In genomic region chr9:35826071-35826701, GRCh38 we compare ENCODE assay signal across 8 cellular contexts. TPM values are rescaled to one million over a fixed set of nuclear protein-coding genes. Genes with fewer than 3 reads are reported as not detected.
DNase-seq lines count a peak whose midpoint lies in the region; ATAC-seq and FAIRE-seq lines count a peak whose summit lies in the region.

No MANE protein-coding gene starts in this region.

- no peaks in the 10 kb centered on the region for H3K36me3 ChIP-seq in trophoblast cell (ENCODE audit: control insufficient read depth in 1 of 2, insufficient read depth in 2 of 2, low read length in 2 of 2)

- no peak overlapping the region for H3K23ac ChIP-seq in trophoblast cell (ENCODE audit: low read length)

- H4K12ac ChIP-seq in trophoblast cell (ENCODE audit: low read depth, low read length), result no peak overlapping the region

- peaks cover 3% of the 10 kb centered on the region for H3K79me2 ChIP-seq in trophoblast cell (ENCODE audit: control insufficient read depth, insufficient read depth, low read length, poor library complexity)

- DNase-seq in AG08395 (ENCODE audit: low spot score) (peak; percentile 62), NCI-H226 (peak; percentile 24), foreskin melanocyte (peak; percentile 72), trophoblast cell (peak in 1 of 2 donors; percentile 74), posterior cingulate gyrus (no peak)
- peak; percentile 39 for DNase-seq in activated T-cell treated with anti-CD3 and anti-CD28 coated beads, Interleukin-2, amount 50 U/mL, for 1 hour

- H2AFZ ChIP-seq in trophoblast cell (ENCODE audit: insufficient read depth, low read length, poor library complexity), result peak overlapping the region; percentile 46

- H2AK5ac ChIP-seq in trophoblast cell (ENCODE audit: low read length), result no peak overlapping the region

- H3K27me3 ChIP-seq in trophoblast cell (ENCODE audit: insufficient read depth, low read length), result no peaks in the 10 kb centered on the region

- peak overlapping the region; percentile 19 for H2BK12ac ChIP-seq in trophoblast cell (ENCODE audit: low read length)

- H3K27ac ChIP-seq in trophoblast cell (ENCODE audit: low read depth, low read length), result no peak overlapping the region

- peak; percentile 43 for ATAC-seq in HG03135 (IDR thresholded peaks at IDR 0.05; ENCODE audit: unreplicated experiment)

- H3K18ac ChIP-seq in trophoblast cell (ENCODE audit: low read length), result no peak overlapping the region

- H3K79me1 ChIP-seq in trophoblast cell (ENCODE audit: low read length), result peaks cover 4% of the 10 kb centered on the region

- no peak overlapping the region for H4K91ac ChIP-seq in trophoblast cell (ENCODE audit: low read depth, low read length)

- H3K9me3 ChIP-seq in trophoblast cell (ENCODE audit: insufficient read depth, low read depth, low read length), result no peaks in the 10 kb centered on the region

- H3K4me2 ChIP-seq in trophoblast cell (ENCODE audit: low read length), result no peak overlapping the region

- H3K9ac ChIP-seq in trophoblast cell (ENCODE audit: low read length), result no peak overlapping the region

- no CpG with 5 or more reads among the region's 4 CpGs for WGBS in trophoblast cell (ENCODE audit: extremely low coverage, insufficient coverage, insufficient read length)

- H3K4ac ChIP-seq in trophoblast cell (ENCODE audit: low read depth, low read length), result no peak overlapping the region

- H4K8ac ChIP-seq in trophoblast cell (ENCODE audit: low read depth, low read length), result peak overlapping the region; percentile 31

- H3K4me1 ChIP-seq in trophoblast cell (ENCODE audit: control insufficient read depth in 1 of 2, insufficient read depth in 2 of 2, low read length in 2 of 2), result peaks cover 10 to 11% of the 10 kb centered on the region in 2 experiments

- intact Hi-C loops in posterior cingulate gyrus (cut with DNase I), result loop anchor here (2.0 to 5.0 kb wide), 3 partner anchors 34 to 94 kb away; partner anchors contain the start of genes CREB3, NPR2 and TLN1

- H2BK120ac ChIP-seq in trophoblast cell (ENCODE audit: insufficient read depth, low read length, poor library complexity), result peak overlapping the region; percentile 21

- H3K4me3 ChIP-seq in trophoblast cell (ENCODE audit: low read depth, low read length), result no peak overlapping the region

- H2BK5ac ChIP-seq in trophoblast cell (ENCODE audit: low read depth, low read length, poor library complexity), result no peak overlapping the region

- peak; percentile 42 for FAIRE-seq in G401.6 (lab: Jason Lieb, UNC)

- H3K14ac ChIP-seq in trophoblast cell (ENCODE audit: low read length), result no peak overlapping the region

RNA-seq across cellular contexts. Expression of gene FAM221B, which starts 2.3 kb away (rescaled TPM):
- polyA plus RNA-seq in trophoblast cell (2013), result not detected in 2 replicates

RNA-seq across cellular contexts. Expression of gene TMEM8B, which starts 2.8 kb away (rescaled TPM):
- polyA plus RNA-seq in trophoblast cell (2013), result 8.6 and 8.7 TPM in 2 replicates

RNA-seq across cellular contexts. Expression of gene HINT2, which starts 11.3 kb away (rescaled TPM):
- polyA plus RNA-seq in trophoblast cell (2013), result 25.1 and 29.8 TPM in 2 replicates

RNA-seq across cellular contexts. Expression of gene SPAG8, which starts 14.1 kb away (rescaled TPM):
- 0.16 and 0.18 TPM in 2 replicates for polyA plus RNA-seq in trophoblast cell (2013)

RNA-seq across cellular contexts. Expression of gene NPR2, which starts 34.8 kb away (rescaled TPM):
- 10.1 and 10.4 TPM in 2 replicates for polyA plus RNA-seq in trophoblast cell (2013)

Comparison
In these comparisons a context has a peak if more than half of its experiments do, and no peak if none do; other contexts are left out.
1. DNase-seq: peak in AG08395 (single experiment), NCI-H226 (single experiment), activated T-cell treated with anti-CD3 and anti-CD28 coated beads, Interleukin-2, amount 50 U/mL, for 1 hour (single experiment) and foreskin melanocyte (single experiment); none in posterior cingulate gyrus (0 of 10).